Comparison of ENCODE assay signal across 8 cellular contexts in genomic region chr6:139996253-139996834, GRCh38.
A peak's percentile ranks its signal among the peaks of the same experiment; 100 is the strongest.
DNase-seq lines count a peak whose midpoint lies in the region; ATAC-seq and TF ChIP-seq lines count a peak whose summit lies in the region.

No MANE protein-coding gene starts in this region.

- peaks cover 3% of the 10 kb centered on the region for H3K9me3 Mint-ChIP-seq in memory B cell

- H3K27ac Mint-ChIP-seq in memory B cell = no peak overlapping the region

- H4K20me1 ChIP-seq in OCI-LY3 (ENCODE audit: insufficient read depth, low read length) = no peaks in the 10 kb centered on the region

- no peaks in the 10 kb centered on the region for H3K79me2 ChIP-seq in OCI-LY3 (ENCODE audit: low read length)

- ATAC-seq in Right ventricle myocardium superior (ENCODE audit: poor library complexity) = peak; percentile 46
- peak; percentile 82 for ATAC-seq in HG02870 (IDR thresholded peaks at IDR 0.05; ENCODE audit: unreplicated experiment)
- peak; percentile 91 for ATAC-seq in memory B cell (ENCODE audit: low read depth)

- peaks cover 4% of the 10 kb centered on the region for H3K4me1 Mint-ChIP-seq in memory B cell

- no peaks in the 10 kb centered on the region for H3K27me3 Mint-ChIP-seq in memory B cell

- H3K9me3 ChIP-seq in OCI-LY3 (ENCODE audit: insufficient read depth, low read length) = no peaks in the 10 kb centered on the region

- H3K36me3 Mint-ChIP-seq in memory B cell = no peaks in the 10 kb centered on the region

- H3K4me2 ChIP-seq in OCI-LY3 (ENCODE audit: low read length) = peak overlapping the region; percentile 36

- H3K27ac ChIP-seq in OCI-LY3 (ENCODE audit: low read length) = no peak overlapping the region

- H3K4me1 ChIP-seq in OCI-LY3 (ENCODE audit: low read length) = peaks cover 7% of the 10 kb centered on the region

- intact Hi-C loops in Right ventricle myocardium superior (cut with DNase I) = no loop called here
- intact Hi-C loops in cardiac septum (cut with DNase I) = no loop called here

- peak overlapping the region; percentile 86 for H2AFZ ChIP-seq in OCI-LY3 (ENCODE audit: low read depth, low read length)

- no peaks in the 10 kb centered on the region for H3K27me3 ChIP-seq in OCI-LY3 (ENCODE audit: low read depth, low read length)

- H3K4me3 Mint-ChIP-seq in memory B cell = no peak overlapping the region

- no peak overlapping the region for H3K4me3 ChIP-seq in OCI-LY3 (ENCODE audit: low read length)

- H3K36me3 ChIP-seq in OCI-LY3 (replicated peaks; ENCODE audit: low read depth, low read length) = no peaks in the 10 kb centered on the region

- TF ChIP-seq CTCF in OCI-LY3 (IDR thresholded peaks at IDR 0.05; ENCODE audit: low read depth, low read length) = peak; percentile 55

- DNase-seq in Right ventricle myocardium superior = no peak
- no peak for DNase-seq in cardiac septum (ENCODE audit: low spot score)
- peak in 1 of 2 donors; percentile 18 for DNase-seq in memory B cell (ENCODE audit: low spot score in 2 of 2)
- DNase-seq in NCI-H1105 (lab: John Stamatoyannopoulos, UW) = no peak
- DNase-seq in NCI-H774 (lab: John Stamatoyannopoulos, UW) = no peak
- no peak for DNase-seq in SKM-1 treated with dmso at 0.1 percent for 144 hours (lab: John Stamatoyannopoulos, UW; ENCODE audit: unreplicated experiment)

- H3K9ac ChIP-seq in OCI-LY3 (ENCODE audit: low read length) = no peak overlapping the region
